Comparison of ENCODE assay signal across 18 cellular contexts in the genomic region with DNA sequence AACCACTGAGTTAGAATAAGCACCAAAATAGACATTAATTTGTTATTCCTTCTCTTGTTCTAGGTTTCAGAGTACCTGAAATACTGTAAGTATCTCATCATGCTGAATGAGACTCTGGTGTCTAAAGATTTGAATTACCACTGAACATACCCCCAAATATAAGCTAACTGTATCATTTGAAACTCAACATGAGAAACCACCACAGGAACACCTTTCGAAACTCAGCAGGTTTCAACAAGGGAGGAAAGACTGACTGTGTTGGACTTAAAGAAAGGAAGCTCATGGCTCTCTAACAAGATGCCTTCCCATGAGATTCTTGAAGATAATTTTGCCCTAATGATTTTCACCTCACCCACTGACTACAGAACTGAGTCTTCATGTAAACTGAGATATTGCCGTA. TPM values are rescaled to one million over a fixed set of nuclear protein-coding genes. Genes with fewer than 3 reads are reported as not detected.
DNase-seq lines count a peak whose midpoint lies in the region; ATAC-seq and TF ChIP-seq lines count a peak whose summit lies in the region.
"Had no signal": no experiment of that assay in that cellular context is flagged by ENCODE, and none has a peak within 500 bp of the region (broad histone marks: within the 10 kb centered on the region; RNA-seq: fewer than 3 reads in every experiment).

No MANE protein-coding gene starts in this region.

- no peak for TF ChIP-seq CTCF in KMS-11 (conservative IDR thresholded peaks at IDR 0.05; ENCODE audit: low read depth, low read length)

- H3K27ac Mint-ChIP-seq in activated naive CD8-positive, alpha-beta T cell treated with anti-CD3 and anti-CD28 coated beads, Interleukin-2, amount 50 U/mL, for 24 hours, result peak overlapping the region; percentile 4
- H3K27ac Mint-ChIP-seq in activated naive CD8-positive, alpha-beta T cell treated with anti-CD3 and anti-CD28 coated beads for 36 hours, result no peak overlapping the region

- ATAC-seq in activated naive CD8-positive, alpha-beta T cell treated with anti-CD3 and anti-CD28 coated beads, Interleukin-2, amount 50 U/mL, for 24 hours, result peak; percentile 47
- ATAC-seq in HG02642 (IDR thresholded peaks at IDR 0.05; ENCODE audit: poor library complexity, unreplicated experiment), result peak; percentile 74
- ATAC-seq in HG03378 (IDR thresholded peaks at IDR 0.05; ENCODE audit: unreplicated experiment), result no peak
- ATAC-seq in HG02798 (IDR thresholded peaks at IDR 0.05; ENCODE audit: poor library complexity, unreplicated experiment), result no peak
- no peak for ATAC-seq in sciatic nerve
- ATAC-seq: Right ventricle myocardium inferior had no signal

- H3K4me1 Mint-ChIP-seq in activated naive CD8-positive, alpha-beta T cell treated with anti-CD3 and anti-CD28 coated beads, Interleukin-2, amount 50 U/mL, for 24 hours, result peaks cover 19% of the 10 kb centered on the region
- H3K4me1 Mint-ChIP-seq in activated naive CD8-positive, alpha-beta T cell treated with anti-CD3 and anti-CD28 coated beads for 36 hours, result peaks cover 20% of the 10 kb centered on the region

- no peak overlapping the region for H2AFZ ChIP-seq in KMS-11 (ENCODE audit: low read depth)

- H3K9me3 Mint-ChIP-seq in activated naive CD8-positive, alpha-beta T cell treated with anti-CD3 and anti-CD28 coated beads, Interleukin-2, amount 50 U/mL, for 24 hours, result no peaks in the 10 kb centered on the region
- no peaks in the 10 kb centered on the region for H3K9me3 Mint-ChIP-seq in activated naive CD8-positive, alpha-beta T cell treated with anti-CD3 and anti-CD28 coated beads for 36 hours
- H3K9me3 Mint-ChIP-seq: CD8-positive, alpha-beta memory T cell had no signal

- no peak overlapping the region for H3K4me3 ChIP-seq in KMS-11 (IDR thresholded peaks at IDR 0.05; ENCODE audit: insufficient read depth, low read depth, low read length)
- H3K4me3 ChIP-seq: BLaER1, SK-N-MC had no signal

- peak overlapping the region; percentile 47 for H3K4me2 ChIP-seq in KMS-11
- H3K4me2 ChIP-seq: BLaER1 had no signal

- no peaks in the 10 kb centered on the region for H3K27me3 Mint-ChIP-seq in activated naive CD8-positive, alpha-beta T cell treated with anti-CD3 and anti-CD28 coated beads, Interleukin-2, amount 50 U/mL, for 24 hours
- no peaks in the 10 kb centered on the region for H3K27me3 Mint-ChIP-seq in activated naive CD8-positive, alpha-beta T cell treated with anti-CD3 and anti-CD28 coated beads for 36 hours

- H3K27ac ChIP-seq in KMS-11, result peak overlapping the region; percentile 11; the same call in 1 of the 2 replicates
- H3K27ac ChIP-seq: 22Rv1, BLaER1, SK-N-MC had no signal

- H3K27me3 ChIP-seq in KMS-11 (ENCODE audit: insufficient read depth, low read depth), result no peaks in the 10 kb centered on the region
- H3K27me3 ChIP-seq: BLaER1 had no signal

- no peak for DNase-seq in activated naive CD8-positive, alpha-beta T cell treated with anti-CD3 and anti-CD28 coated beads, Interleukin-2, amount 50 U/mL, for 24 hours
- DNase-seq in activated naive CD8-positive, alpha-beta T cell treated with anti-CD3 and anti-CD28 coated beads for 36 hours, result no peak
- no peak for DNase-seq in NCI-H1092 (lab: John Stamatoyannopoulos, UW)
- no peak for DNase-seq in sciatic nerve (ENCODE audit: low spot score)
- DNase-seq: CD8-positive, alpha-beta memory T cell; NCI-H1092 treated with DMSO at 0.1 percent for 48 hours; NCI-H1694 treated with DMSO at 0.1 percent for 48 hours; NCI-H345; NCI-H526 treated with DMSO at 0.1 percent for 48 hours; T-helper 1 cell had no signal

- no peak overlapping the region for H3K9ac ChIP-seq in KMS-11
- H3K9ac ChIP-seq: BLaER1 had no signal

- intact Hi-C loops in sciatic nerve (cut with DNase I), result loop anchor here (5.0 kb wide), 1 partner anchor 136 kb away; no protein-coding TSS in a partner anchor

- no peaks in the 10 kb centered on the region for H3K36me3 Mint-ChIP-seq in activated naive CD8-positive, alpha-beta T cell treated with anti-CD3 and anti-CD28 coated beads, Interleukin-2, amount 50 U/mL, for 24 hours (ENCODE audit: low read depth)
- H3K36me3 Mint-ChIP-seq in activated naive CD8-positive, alpha-beta T cell treated with anti-CD3 and anti-CD28 coated beads for 36 hours, result no peaks in the 10 kb centered on the region

- H3K36me3 ChIP-seq in KMS-11 (ENCODE audit: insufficient read depth), result no peaks in the 10 kb centered on the region
- H3K36me3 ChIP-seq: BLaER1 had no signal

- peaks cover 42% of the 10 kb centered on the region for H3K4me1 ChIP-seq in KMS-11 (ENCODE audit: low read depth, poor library complexity, severe bottlenecking)
- H3K4me1 ChIP-seq: BLaER1 had no signal

- no peaks in the 10 kb centered on the region for H4K20me1 ChIP-seq in KMS-11 (ENCODE audit: insufficient read depth)
- H4K20me1 ChIP-seq: BLaER1 had no signal

- no peaks in the 10 kb centered on the region for H3K79me2 ChIP-seq in KMS-11 (ENCODE audit: insufficient read depth, low read depth)

- no peak overlapping the region for H3K4me3 Mint-ChIP-seq in activated naive CD8-positive, alpha-beta T cell treated with anti-CD3 and anti-CD28 coated beads, Interleukin-2, amount 50 U/mL, for 24 hours
- H3K4me3 Mint-ChIP-seq in activated naive CD8-positive, alpha-beta T cell treated with anti-CD3 and anti-CD28 coated beads for 36 hours, result no peak overlapping the region
- H3K4me3 Mint-ChIP-seq: CD8-positive, alpha-beta memory T cell had no signal

RNA-seq across cellular contexts. Expression of a gene that starts 37.0 kb away (rescaled TPM):
- total RNA-seq in activated naive CD8-positive, alpha-beta T cell treated with anti-CD3 and anti-CD28 coated beads for 36 hours, result 10 to 100 TPM; 30.3 to 30.8 TPM
- 82.7 TPM for total RNA-seq in sciatic nerve

RNA-seq across cellular contexts. Expression of a gene that starts 38.3 kb away (rescaled TPM):
- 10 to 100 TPM; 28.8 to 31.8 TPM for total RNA-seq in activated naive CD8-positive, alpha-beta T cell treated with anti-CD3 and anti-CD28 coated beads for 36 hours
- total RNA-seq in sciatic nerve, result 0.80 TPM

Comparison
In these comparisons a context has a peak if more than half of its experiments do, and no peak if none do; other contexts are left out.
1. ATAC-seq: peak in activated naive CD8-positive, alpha-beta T cell treated with anti-CD3 and anti-CD28 coated beads, Interleukin-2, amount 50 U/mL, for 24 hours (single experiment) and HG02642 (single experiment); none in HG03378 (single experiment), HG02798 (single experiment) and sciatic nerve (single experiment).
2. RNA of a gene that starts 38.3 kb away (total RNA-seq): 28.8 to 31.8 TPM in activated naive CD8-positive, alpha-beta T cell treated with anti-CD3 and anti-CD28 coated beads for 36 hours; 0.80 TPM in sciatic nerve (single experiment); every median in the first group is over 10 times any median in the second.